7 cellular contexts compared by ENCODE assay signal in the genomic region with DNA sequence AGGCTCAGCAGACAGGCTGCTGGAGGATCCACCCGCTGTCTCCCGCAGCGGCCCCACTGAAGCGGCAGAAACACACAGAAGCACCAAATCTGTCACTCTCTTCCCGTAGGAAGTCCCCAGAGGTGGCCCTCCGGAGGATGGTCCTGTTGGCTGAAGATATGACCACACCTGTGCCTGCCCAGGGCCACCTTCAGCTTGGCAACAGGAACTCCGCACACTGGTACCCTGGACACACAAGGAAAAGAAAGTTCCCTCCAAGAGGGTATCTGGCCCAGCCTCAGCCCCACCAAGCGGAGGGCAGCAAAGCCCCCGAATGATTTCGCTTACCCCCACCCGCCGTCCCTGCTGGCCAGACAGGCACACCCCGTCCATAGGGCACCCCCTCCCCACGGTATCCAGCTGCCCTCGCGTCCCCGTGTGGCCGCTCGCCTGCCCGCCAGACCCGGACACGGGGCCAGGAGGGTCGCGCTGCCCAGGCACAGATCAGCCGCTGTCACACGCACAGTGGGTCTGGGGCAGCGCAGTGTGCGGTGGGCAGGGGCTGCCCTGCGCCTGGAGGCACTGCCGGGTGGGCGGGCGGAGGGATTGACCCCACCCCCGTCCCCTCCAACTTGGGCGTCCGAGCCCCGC. TPM values are rescaled to one million over a fixed set of nuclear protein-coding genes. Genes with fewer than 3 reads are reported as not detected.
A peak's percentile ranks its signal among the peaks of the same experiment; 100 is the strongest.
DNase-seq lines count a peak whose midpoint lies in the region; TF ChIP-seq lines count a peak whose summit lies in the region.

No MANE protein-coding gene starts in this region.

- DNase-seq in H7 (peak; percentile 76), RWPE1 (ENCODE audit: low spot score) (no peak), fibroblast of lung (ENCODE audit: low read depth in 2 of 2) (no peak), retina (peak; percentile 55), kidney glomerular epithelial cell (lab: John Stamatoyannopoulos, UW) (no peak), glomerular visceral epithelial cell (ENCODE audit: extremely low spot score) (no peak), DMS114 treated with DMSO at 0.1 percent for 48 hours (lab: John Stamatoyannopoulos, UW; ENCODE audit: unreplicated experiment) (no peak)

- CTCF ChIA-PET in RWPE1 (lab: Yijun Ruan, JAX): interaction anchor here (0.5 kb wide), 1 partner anchor 19 kb away, joined by 3 read pairs; no protein-coding TSS in a partner anchor

- H3K9ac ChIP-seq in fibroblast of lung (ENCODE audit: insufficient read depth, low read length): peak overlapping the region; percentile 73

- peaks cover 4% of the 10 kb centered on the region for H3K79me2 ChIP-seq in fibroblast of lung (ENCODE audit: control insufficient read depth, insufficient read depth, low read length)

- H3K27me3 ChIP-seq in H7 (ENCODE audit: control insufficient read depth, insufficient read depth, low read length) (peaks cover 15% of the 10 kb centered on the region; the same call in 1 of the 2 replicates), fibroblast of lung (ENCODE audit: control insufficient read depth, insufficient read depth, low read length) (no peaks in the 10 kb centered on the region)

- H3K9me3 ChIP-seq in fibroblast of lung (ENCODE audit: control insufficient read depth, insufficient read depth, low read depth, low read length): no peaks in the 10 kb centered on the region

- H2AFZ ChIP-seq in fibroblast of lung (ENCODE audit: low read length): no peak overlapping the region

- H3K27ac ChIP-seq in RWPE1: peak overlapping the region; percentile 86
- no peak overlapping the region for H3K27ac ChIP-seq in fibroblast of lung (ENCODE audit: insufficient read depth, low read length)

- H3K4me3 ChIP-seq in H7 (ENCODE audit: insufficient read depth, low read depth, low read length) (peak overlapping the region; percentile 46), fibroblast of lung (replicated peaks in 1 of 4; ENCODE audit: control extremely low read depth in 1 of 4, insufficient read depth in 1 of 4, low read depth in 3 of 4, low read length in 4 of 4) (peak overlapping the region; percentile 28 to 60 (median 57))

- H3K36me3 ChIP-seq in H7 (replicated peaks; ENCODE audit: control insufficient read depth, insufficient read depth, low read length) (no peaks in the 10 kb centered on the region; the same call in 1 of the 2 replicates), fibroblast of lung (ENCODE audit: control insufficient read depth, insufficient read depth, low read length) (no peaks in the 10 kb centered on the region)

- POLR2A ChIA-PET in RWPE1 (lab: Yijun Ruan, JAX; ENCODE audit: low non-redundant PET): interaction anchor here (0.5 kb wide), 1 partner anchor 71 kb away, joined by 5 read pairs; no protein-coding TSS in a partner anchor

- H4K20me1 ChIP-seq in fibroblast of lung (ENCODE audit: control insufficient read depth, extremely low read depth, insufficient read depth, low read length): no peaks in the 10 kb centered on the region

- TF ChIP-seq CTCF in RWPE1 (conservative IDR thresholded peaks at IDR 0.05; ENCODE audit: low read depth) (no peak), fibroblast of lung (conservative IDR thresholded peaks at IDR 0.05 in 1 of 2, IDR thresholded peaks at IDR 0.05 in 1 of 2; ENCODE audit: low read depth in 1 of 2, low read length in 2 of 2) (no peak)

- peaks cover 2% of the 10 kb centered on the region for H3K4me1 ChIP-seq in fibroblast of lung (ENCODE audit: control insufficient read depth, extremely low read depth, insufficient read depth, low read length)

- H3K4me2 ChIP-seq in fibroblast of lung (ENCODE audit: extremely low read depth, insufficient read depth, low read length): peak overlapping the region; percentile 75

RNA-seq across cellular contexts. Expression of a gene that starts 7.0 kb away (rescaled TPM):
- total RNA-seq in H7 (2014; rRNA removed; shearing (Covaris generic)): 28.2 and 37.0 TPM in 2 replicates
- 1.5 and 2.8 TPM in 2 replicates for total RNA-seq in fibroblast of lung
- 1.4 and 1.6 TPM in 2 replicates for polyA plus RNA-seq in fibroblast of lung
- polyA plus RNA-seq in fibroblast of lung (2012): 2.4 and 3.6 TPM in 2 replicates
- polyA minus RNA-seq in fibroblast of lung (ENCODE audit: low replicate concordance): 0.47 TPM in 1 of 2 replicates, not detected in the other

RNA-seq across cellular contexts. Expression of a gene that starts 7.2 kb away (rescaled TPM):
- 2.7 and 4.0 TPM in 2 replicates for total RNA-seq in H7 (2014; rRNA removed; shearing (Covaris generic))
- total RNA-seq in fibroblast of lung: 0.17 and 0.26 TPM in 2 replicates
- 0.05 and 0.08 TPM in 2 replicates for polyA plus RNA-seq in fibroblast of lung
- polyA plus RNA-seq in fibroblast of lung (2012): 0.12 and 0.45 TPM in 2 replicates
- polyA minus RNA-seq in fibroblast of lung (ENCODE audit: low replicate concordance): not detected in 2 replicates

RNA-seq across cellular contexts. Expression of a gene that starts 8.5 kb away (rescaled TPM):
- 37.5 and 42.1 TPM in 2 replicates for total RNA-seq in H7 (2014; rRNA removed; shearing (Covaris generic))
- 16.8 and 18.7 TPM in 2 replicates for total RNA-seq in fibroblast of lung
- 5.9 and 9.7 TPM in 2 replicates for polyA plus RNA-seq in fibroblast of lung
- 11.2 and 16.3 TPM in 2 replicates for polyA plus RNA-seq in fibroblast of lung (2012)
- polyA minus RNA-seq in fibroblast of lung (ENCODE audit: low replicate concordance): 12.8 and 20.2 TPM in 2 replicates

RNA-seq across cellular contexts. Expression of a gene that starts 30.4 kb away (rescaled TPM):
- total RNA-seq in H7 (2014; rRNA removed; shearing (Covaris generic)): 1.3 and 1.5 TPM in 2 replicates
- total RNA-seq in fibroblast of lung: 0.77 and 1.3 TPM in 2 replicates
- polyA plus RNA-seq in fibroblast of lung: 0.26 and 0.28 TPM in 2 replicates
- polyA plus RNA-seq in fibroblast of lung (2012): 0.80 and 0.87 TPM in 2 replicates
- polyA minus RNA-seq in fibroblast of lung (ENCODE audit: low replicate concordance): 0.19 and 0.98 TPM in 2 replicates

RNA-seq across cellular contexts. Expression of a gene that starts 32.4 kb away (rescaled TPM):
- 27.1 and 57.9 TPM in 2 replicates for total RNA-seq in H7 (2014; rRNA removed; shearing (Covaris generic))
- total RNA-seq in fibroblast of lung: 46.7 and 58.5 TPM in 2 replicates
- 51.7 and 69.3 TPM in 2 replicates for polyA plus RNA-seq in fibroblast of lung
- 88.2 and 141 TPM in 2 replicates for polyA plus RNA-seq in fibroblast of lung (2012)
- polyA minus RNA-seq in fibroblast of lung (ENCODE audit: low replicate concordance): 120 and 182 TPM in 2 replicates

Comparison
In these comparisons a context has a peak if more than half of its experiments do, and no peak if none do; other contexts are left out.
1. DNase-seq: peak in H7 (single experiment) and retina (single experiment); none in RWPE1 (single experiment), fibroblast of lung (0 of 2), kidney glomerular epithelial cell (single experiment), glomerular visceral epithelial cell (single experiment) and DMS114 treated with DMSO at 0.1 percent for 48 hours (single experiment).